Comparison of ENCODE assay signal across 9 cellular contexts in genomic region chr20:17557675-17558006, GRCh38.
DNase-seq lines count a peak whose midpoint lies in the region; ATAC-seq and TF ChIP-seq lines count a peak whose summit lies in the region.
"Had no signal": no experiment of that assay in that cellular context is flagged by ENCODE, and none has a peak within 500 bp of the region (broad histone marks: within the 10 kb centered on the region; RNA-seq: fewer than 3 reads in every experiment).

No MANE protein-coding gene starts in this region.

- H3K4me3 ChIP-seq in LNCaP clone FGC (ENCODE audit: low read depth, low read length) (peak overlapping the region; percentile 30), muscle layer of duodenum (ENCODE audit: low read depth in 1 of 2, low read length in 2 of 2) (peak overlapping the region in 1 of 2 donors; percentile 22)

- H3K36me3 ChIP-seq in muscle layer of duodenum (ENCODE audit: control insufficient read depth in 1 of 2, insufficient read depth in 2 of 2, low read length in 2 of 2), result peaks cover 0 to 11% of the 10 kb centered on the region in 2 donors

- ATAC-seq in HG03159 (IDR thresholded peaks at IDR 0.05; ENCODE audit: unreplicated experiment) (no peak), GM19395 (IDR thresholded peaks at IDR 0.05; ENCODE audit: unreplicated experiment) (no peak)

- H3K27me3 ChIP-seq in muscle layer of duodenum (ENCODE audit: low read depth, low read length), result no peaks in the 10 kb centered on the region

- H3K27ac ChIP-seq in cingulate gyrus (ENCODE audit: low read depth, low read length) (peak overlapping the region; percentile 39), muscle layer of duodenum (ENCODE audit: low read length) (peak overlapping the region; percentile 96)

- DNase-seq in AG20443 (ENCODE audit: low spot score) (peak; percentile 46), LNCaP clone FGC (ENCODE audit: low read depth) (peak; percentile 87), NOMO-1 treated with DMSO at 0.1 percent for 48 hours (lab: John Stamatoyannopoulos, UW; ENCODE audit: unreplicated experiment) (no peak)
- no peak for DNase-seq in activated CD4-positive, alpha-beta T cell treated with anti-CD3 and anti-CD28 coated beads, Interleukin-2, amount 50 U/mL, for 4 hours
- DNase-seq: cerebellar nuclear complex had no signal

- no peaks in the 10 kb centered on the region for H3K9me3 ChIP-seq in muscle layer of duodenum (ENCODE audit: control insufficient read depth in 1 of 2, low read length in 2 of 2)

- TF ChIP-seq CTCF in LNCaP clone FGC (IDR thresholded peaks at IDR 0.05; ENCODE audit: control insufficient read depth, extremely low read depth, insufficient read depth), result no peak

- H3K4me1 ChIP-seq in muscle layer of duodenum (ENCODE audit: control insufficient read depth in 1 of 2, insufficient read depth in 2 of 2, low read length in 2 of 2), result peaks cover 24 to 32% of the 10 kb centered on the region in 2 donors

Comparison
In these comparisons a context has a peak if more than half of its experiments do, and no peak if none do; other contexts are left out.
1. DNase-seq: peak in AG20443 (single experiment) and LNCaP clone FGC (single experiment); none in NOMO-1 treated with DMSO at 0.1 percent for 48 hours (single experiment) and activated CD4-positive, alpha-beta T cell treated with anti-CD3 and anti-CD28 coated beads, Interleukin-2, amount 50 U/mL, for 4 hours (0 of 2).